8 cellular contexts compared by ENCODE assay signal in genomic region chr1:2290171-2290578, GRCh38.
DNase-seq lines count a peak whose midpoint lies in the region; ATAC-seq and TF ChIP-seq lines count a peak whose summit lies in the region.

No MANE protein-coding gene starts in this region.

- H3K4me3 Mint-ChIP-seq in stimulated activated naive CD8-positive, alpha-beta T cell treated with anti-CD3 and anti-CD28 coated beads, Interleukin-15, Interleukin-2, amounts not matched to agents 100 ng/mL and 50 ng/mL, for 24 hours: peak overlapping the region; percentile 80

- no peaks in the 10 kb centered on the region for H3K27me3 Mint-ChIP-seq in stimulated activated naive CD8-positive, alpha-beta T cell treated with anti-CD3 and anti-CD28 coated beads, Interleukin-15, Interleukin-2, amounts not matched to agents 100 ng/mL and 50 ng/mL, for 24 hours

- peaks cover 3 to 72% (median 21%) of the 10 kb centered on the region in 4 donors for H3K4me1 ChIP-seq in Peyer's patch

- DNase-seq in Right ventricle myocardium inferior (ENCODE audit: missing footprints): no peak
- no peak for DNase-seq in cardiac septum (ENCODE audit: low spot score)
- DNase-seq in Peyer's patch: no peak
- no peak for DNase-seq in AG08395 (ENCODE audit: low spot score)
- DNase-seq in dermis blood vessel endothelial cell: no peak
- no peak for DNase-seq in caudate nucleus (lab: John Stamatoyannopoulos, UW)

- H3K9me3 ChIP-seq in Peyer's patch: no peaks in the 10 kb centered on the region

- peak overlapping the region; percentile 91 for H3K27ac Mint-ChIP-seq in stimulated activated naive CD8-positive, alpha-beta T cell treated with anti-CD3 and anti-CD28 coated beads, Interleukin-15, Interleukin-2, amounts not matched to agents 100 ng/mL and 50 ng/mL, for 24 hours

- peaks cover 84% of the 10 kb centered on the region for H3K4me1 Mint-ChIP-seq in stimulated activated naive CD8-positive, alpha-beta T cell treated with anti-CD3 and anti-CD28 coated beads, Interleukin-15, Interleukin-2, amounts not matched to agents 100 ng/mL and 50 ng/mL, for 24 hours (ENCODE audit: low read depth)

- no peak for TF ChIP-seq CTCF in Peyer's patch (IDR thresholded peaks at IDR 0.05)

- ATAC-seq in Right ventricle myocardium inferior: peak; percentile 18
- peak; percentile 17 for ATAC-seq in esophagus mucosa

- peaks cover 11% of the 10 kb centered on the region for H3K36me3 Mint-ChIP-seq in stimulated activated naive CD8-positive, alpha-beta T cell treated with anti-CD3 and anti-CD28 coated beads, Interleukin-15, Interleukin-2, amounts not matched to agents 100 ng/mL and 50 ng/mL, for 24 hours (ENCODE audit: low read depth)

- no peaks in the 10 kb centered on the region for H3K9me3 Mint-ChIP-seq in stimulated activated naive CD8-positive, alpha-beta T cell treated with anti-CD3 and anti-CD28 coated beads, Interleukin-15, Interleukin-2, amounts not matched to agents 100 ng/mL and 50 ng/mL, for 24 hours

- H3K4me3 ChIP-seq in Peyer's patch: peak overlapping the region; percentile 9 to 37 (median 26)

- H3K27ac ChIP-seq in Peyer's patch (peak overlapping the region; percentile 75 to 84 (median 81)), caudate nucleus (ENCODE audit: low read depth, low read length) (no peak overlapping the region)

- no peaks in the 10 kb centered on the region for H3K36me3 ChIP-seq in Peyer's patch

- no peaks in the 10 kb centered on the region for H3K27me3 ChIP-seq in Peyer's patch

- intact Hi-C loops in Right ventricle myocardium inferior (cut with DNase I) (no loop called here), cardiac septum (cut with DNase I) (no loop called here)

- TF ChIP-seq POLR2A in Peyer's patch (IDR thresholded peaks at IDR 0.05): no peak
